8 cellular contexts compared by ENCODE assay signal in the genomic region with DNA sequence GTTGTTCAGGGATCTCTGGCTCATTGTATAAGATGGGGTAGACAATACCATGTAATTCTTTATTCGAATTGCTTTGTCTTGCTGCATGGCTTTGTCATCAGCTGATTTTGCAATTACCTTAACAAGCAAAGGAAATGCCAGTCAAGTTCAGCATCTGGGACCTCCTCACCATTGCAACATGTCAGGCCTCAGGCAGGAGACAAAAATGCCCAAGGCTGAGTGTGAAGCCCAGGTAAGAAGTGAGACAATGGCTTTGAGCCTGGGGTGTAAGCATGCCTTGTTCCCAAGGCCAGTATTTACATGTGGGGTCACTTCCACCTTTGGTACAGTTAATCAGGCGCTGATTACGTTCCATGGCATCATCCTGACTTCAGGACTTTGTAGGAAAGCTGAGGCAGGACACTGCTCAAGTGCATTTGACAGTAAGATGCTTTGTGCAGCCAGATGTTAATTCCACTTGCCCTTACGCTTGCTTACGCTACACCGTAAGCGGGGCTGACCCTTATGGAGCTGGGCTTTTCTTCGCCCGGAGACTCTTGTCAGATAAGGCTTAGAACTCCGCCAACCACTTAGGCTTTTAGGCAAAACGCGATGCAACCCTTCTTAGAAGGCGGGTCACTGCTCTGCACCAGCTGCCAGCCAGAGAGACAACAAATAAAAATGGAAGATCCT. TPM values are rescaled to one million over a fixed set of nuclear protein-coding genes. Genes with fewer than 3 reads are reported as not detected.
DNase-seq lines count a peak whose midpoint lies in the region; ATAC-seq, FAIRE-seq and TF ChIP-seq lines count a peak whose summit lies in the region.

No MANE protein-coding gene starts in this region.

- peak overlapping the region; percentile 88 for H3K27ac Mint-ChIP-seq in activated CD4-positive, alpha-beta T cell treated with anti-CD3 and anti-CD28 coated beads for 36 hours
- H3K27ac Mint-ChIP-seq in T-helper 17 cell: peak overlapping the region; percentile 98
- peak overlapping the region; percentile 99 for H3K27ac Mint-ChIP-seq in glutamatergic neuron (ENCODE audit: unreplicated experiment)

- CTCF ChIA-PET in activated CD4-positive, alpha-beta T cell treated with anti-CD3 and anti-CD28 coated beads for 36 hours (lab: Charles Lee): interaction anchor here (1.3 to 1.5 kb wide), 2 partner anchors 14 to 88 kb away, joined by 3 read pairs; no protein-coding TSS in a partner anchor

- TF ChIP-seq CTCF in glutamatergic neuron (IDR thresholded peaks at IDR 0.05; ENCODE audit: partially characterized antibody, unreplicated experiment) (no peak), D721Med (IDR thresholded peaks at IDR 0.05; ENCODE audit: insufficient read depth, missing control alignments) (no peak)

- no peaks in the 10 kb centered on the region for H3K9me3 Mint-ChIP-seq in activated CD4-positive, alpha-beta T cell treated with anti-CD3 and anti-CD28 coated beads for 36 hours (ENCODE audit: low read depth)
- H3K9me3 Mint-ChIP-seq in glutamatergic neuron (ENCODE audit: unreplicated experiment): peaks cover 6% of the 10 kb centered on the region

- ATAC-seq in activated CD4-positive, alpha-beta T cell treated with anti-CD3 and anti-CD28 coated beads for 36 hours: no peak
- ATAC-seq in T-helper 17 cell: no peak

- FAIRE-seq in D721Med (lab: Jason Lieb, UNC): no peak

- peak overlapping the region; percentile 66 to 93 (median 87) for H3K4me3 ChIP-seq in skin epidermis

- peaks cover 30% of the 10 kb centered on the region for H3K4me1 Mint-ChIP-seq in activated CD4-positive, alpha-beta T cell treated with anti-CD3 and anti-CD28 coated beads for 36 hours
- H3K4me1 Mint-ChIP-seq in T-helper 17 cell (peaks cover 25% of the 10 kb centered on the region), glutamatergic neuron (ENCODE audit: low read depth, unreplicated experiment) (peaks cover 9% of the 10 kb centered on the region)

- H3K9me3 ChIP-seq in T-helper 17 cell (ENCODE audit: control insufficient read depth, low read length, poor library complexity, severe bottlenecking): no peaks in the 10 kb centered on the region

- peaks cover 22% of the 10 kb centered on the region for H3K36me3 Mint-ChIP-seq in activated CD4-positive, alpha-beta T cell treated with anti-CD3 and anti-CD28 coated beads for 36 hours (ENCODE audit: low read depth)
- peaks cover 4% of the 10 kb centered on the region for H3K36me3 Mint-ChIP-seq in T-helper 17 cell (ENCODE audit: low read depth)
- H3K36me3 Mint-ChIP-seq in glutamatergic neuron (ENCODE audit: unreplicated experiment): no peaks in the 10 kb centered on the region

- intact Hi-C loops in activated CD4-positive, alpha-beta T cell treated with anti-CD3 and anti-CD28 coated beads for 36 hours (cut with DNase I, micrococcal nuclease): loop anchor here in 1 of 2 experiments (2.0 to 5.0 kb wide), 7 partner anchors 169 to 1756 kb away; a partner anchor contains a TSS
- intact Hi-C loops in posterior cingulate gyrus (cut with DNase I): loop anchor here (5.0 to 10.0 kb wide), 3 partner anchors 169 to 656 kb away; no protein-coding TSS in a partner anchor

- H3K27me3 Mint-ChIP-seq in activated CD4-positive, alpha-beta T cell treated with anti-CD3 and anti-CD28 coated beads for 36 hours: no peaks in the 10 kb centered on the region
- no peaks in the 10 kb centered on the region for H3K27me3 Mint-ChIP-seq in T-helper 17 cell
- H3K27me3 Mint-ChIP-seq in glutamatergic neuron (ENCODE audit: unreplicated experiment): peaks cover 6% of the 10 kb centered on the region

- POLR2A ChIA-PET in activated CD4-positive, alpha-beta T cell treated with anti-CD3 and anti-CD28 coated beads for 36 hours (lab: Charles Lee): interaction anchor here (0.9 to 2.2 kb wide), 5 partner anchors 20 to 519 kb away, joined by 3 to 14 read pairs (median 6); a partner anchor contains a TSS

- DNase-seq in activated CD4-positive, alpha-beta T cell treated with anti-CD3 and anti-CD28 coated beads for 36 hours: no peak
- DNase-seq in activated CD4-positive, alpha-beta T cell treated with anti-CD3 and anti-CD28 coated beads for 48 hours: no peak
- no peak for DNase-seq in T-helper 17 cell
- DNase-seq in glutamatergic neuron: no peak
- DNase-seq in posterior cingulate gyrus: no peak
- no peak for DNase-seq in D721Med (ENCODE audit: insufficient read length, low spot score)
- DNase-seq in NCI-H1436 (lab: John Stamatoyannopoulos, UW): no peak

- peak overlapping the region; percentile 77 for H3K4me3 Mint-ChIP-seq in activated CD4-positive, alpha-beta T cell treated with anti-CD3 and anti-CD28 coated beads for 36 hours
- H3K4me3 Mint-ChIP-seq in T-helper 17 cell: peak overlapping the region; percentile 88
- H3K4me3 Mint-ChIP-seq in glutamatergic neuron (ENCODE audit: unreplicated experiment): peak overlapping the region; percentile 96

- peak overlapping the region in 14 of 21 experiments; percentile 17 to 96 (median 66) for H3K27ac ChIP-seq in skin epidermis

RNA-seq across cellular contexts. Expression of a gene that starts 1.5 kb away (rescaled TPM):
- 10 to 100 TPM; 17.5 to 22.8 TPM for total RNA-seq in activated CD4-positive, alpha-beta T cell treated with anti-CD3 and anti-CD28 coated beads for 36 hours
- total RNA-seq in T-helper 17 cell (10 to 100 TPM; 31.9 to 35.9 TPM), glutamatergic neuron (ENCODE audit: unreplicated experiment) (13.2 TPM)
